ENCODE assay signal across 12 cellular contexts in the genomic region with DNA sequence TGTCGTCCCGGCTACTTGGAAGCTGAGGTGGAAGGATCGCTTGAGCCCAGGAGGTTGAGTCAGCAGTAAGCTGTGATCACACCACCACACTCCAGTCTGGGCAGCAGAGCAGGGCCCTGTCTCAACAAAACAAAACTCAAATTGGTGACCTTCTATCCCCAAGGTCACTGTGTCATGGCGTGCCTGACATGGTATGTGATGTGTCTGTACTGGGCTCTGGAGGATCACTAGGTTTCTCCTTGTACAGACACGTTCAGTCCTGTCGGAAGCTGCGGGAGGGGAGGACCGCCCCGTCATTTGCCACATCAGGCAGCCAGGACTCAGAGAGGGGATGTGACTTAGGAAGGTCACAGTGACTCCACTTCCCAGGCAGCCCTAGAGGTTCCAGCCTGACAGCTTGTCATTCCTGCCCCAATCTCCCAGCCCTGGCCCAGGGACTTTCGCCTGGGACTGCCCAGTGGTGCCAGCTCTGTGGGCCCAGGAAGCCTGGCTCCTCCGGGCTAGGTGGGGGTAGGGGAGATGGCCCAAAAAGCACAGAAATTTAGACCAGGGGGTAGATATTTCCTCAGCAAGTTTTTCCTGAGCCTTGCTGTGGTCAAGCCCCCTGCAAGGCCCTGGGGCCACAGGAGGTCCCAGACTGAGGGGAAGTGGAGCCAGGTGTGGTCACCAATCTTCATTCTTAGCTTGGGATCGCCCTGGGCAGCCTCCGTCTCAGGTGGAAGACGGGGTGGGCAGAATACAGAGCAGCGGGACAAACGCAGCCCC. TPM values are rescaled to one million over a fixed set of nuclear protein-coding genes. Genes with fewer than 3 reads are reported as not detected.
DNase-seq lines count a peak whose midpoint lies in the region; ATAC-seq, FAIRE-seq and TF ChIP-seq lines count a peak whose summit lies in the region.
"Had no signal": no experiment of that assay in that cellular context is flagged by ENCODE, and none has a peak within 500 bp of the region (broad histone marks: within the 10 kb centered on the region; RNA-seq: fewer than 3 reads in every experiment).

No MANE protein-coding gene starts in this region.

- WGBS in transverse colon (ENCODE audit: low coverage in 1 of 2), 2 donors: 80 to 89% methylated on average over 3 to 16 of the region's 16 CpGs

- POLR2A ChIA-PET in PC-3 (lab: Charles Lee; ENCODE audit: unreplicated experiment): interaction anchor here (0.6 kb wide), 1 partner anchor 142 kb away, joined by 3 read pairs; no protein-coding TSS in a partner anchor
- POLR2A ChIA-PET in endothelial cell of umbilical vein (lab: Charles Lee): interaction anchor here (0.6 to 0.7 kb wide), 2 partner anchors 69 to 840 kb away, joined by 4 to 7 read pairs; no protein-coding TSS in a partner anchor

- H3K36me3 ChIP-seq in PC-3 (ENCODE audit: low read depth, low read length) (peaks cover 8% of the 10 kb centered on the region), endothelial cell of umbilical vein (ENCODE audit: control insufficient read depth in 2 of 2, extremely low read depth in 1 of 2, insufficient read depth in 2 of 2, low read length in 2 of 2) (peaks cover 3 to 9% of the 10 kb centered on the region in 2 experiments), lower lobe of right lung (peaks cover 14% of the 10 kb centered on the region), transverse colon (peaks cover 0 to 4% (median 0%) of the 10 kb centered on the region in 4 donors)

- DNase-seq in PC-3: no peak
- DNase-seq in endothelial cell of umbilical vein (ENCODE audit: low read depth, low spot score): peak; percentile 55
- no peak for DNase-seq in lower lobe of right lung
- DNase-seq in transverse colon: no peak
- DNase-seq in amniotic stem cell (lab: John Stamatoyannopoulos, UW): no peak
- no peak for DNase-seq in SIG-M5 treated with dmso at 0.1 percent for 504 hours (lab: John Stamatoyannopoulos, UW; ENCODE audit: unreplicated experiment)
- DNase-seq: NCI-H146 had no signal

- dilution Hi-C loops in endothelial cell of umbilical vein (cut with MboI; ENCODE audit: extremely low pct_ligation_motif_present, low sequenced_read_pairs): no loop called here

- H3K9me2 ChIP-seq in PC-3 (replicated peaks; ENCODE audit: low read length): no peaks in the 10 kb centered on the region

- peak overlapping the region; percentile 26; the same call in 1 of the 2 replicates for H3K4me2 ChIP-seq in PC-3 (ENCODE audit: low read length)
- peak overlapping the region; percentile 13 for H3K4me2 ChIP-seq in endothelial cell of umbilical vein (ENCODE audit: insufficient read depth, low read length)

- no TSS peak for BruUV-seq in PC-3 (replicated peaks; lab: Mats Ljungman, UMichigan)
- BruUV-seq in endothelial cell of umbilical vein (replicated peaks; lab: Mats Ljungman, UMichigan): no TSS peak

- intact Hi-C loops in PC-3 (cut with micrococcal nuclease) (loop anchor here (10.0 kb wide), 1 partner anchor 55 kb away; the partner anchor contains the start of gene TRIOBP), endothelial cell of umbilical vein (cut with micrococcal nuclease) (loop anchor here (5.0 kb wide), 2 partner anchors 143 to 188 kb away; partner anchors contain the start of genes CDC42EP1 and GGA1), lower lobe of right lung (cut with DNase I) (no loop called here), transverse colon (cut with DNase I; ENCODE audit: low total_unique reads) (no loop called here)

- H3K27me3 ChIP-seq in PC-3 (ENCODE audit: low read length): no peaks in the 10 kb centered on the region
- no peaks in the 10 kb centered on the region for H3K27me3 ChIP-seq in endothelial cell of umbilical vein (ENCODE audit: control insufficient read depth in 2 of 2, insufficient read depth in 2 of 2, low read length in 2 of 2)
- H3K27me3 ChIP-seq in lower lobe of right lung (ENCODE audit: low read depth): no peaks in the 10 kb centered on the region
- H3K27me3 ChIP-seq in transverse colon: no peaks in the 10 kb centered on the region

- H3K27ac ChIP-seq in PC-3 (ENCODE audit: low read length): peak overlapping the region; percentile 91; the same call in 1 of the 2 replicates
- peak overlapping the region; percentile 71 for H3K27ac ChIP-seq in endothelial cell of umbilical vein (ENCODE audit: insufficient read depth, low read depth, low read length)
- peak overlapping the region; percentile 94 for H3K27ac ChIP-seq in lower lobe of right lung
- peak overlapping the region; percentile 92 to 98 (median 96) for H3K27ac ChIP-seq in transverse colon
- H3K27ac ChIP-seq: SK-N-MC had no signal

- in situ Hi-C loops in transverse colon (cut with MboI; ENCODE audit: low pct_ligation_motif_present in 1 of 4, low pct_unique_long_range_greater_than_20kb in 1 of 4, low sequenced_read_pairs in 3 of 4): no loop called here

- TF ChIP-seq POLR2A in endothelial cell of umbilical vein (IDR thresholded peaks at IDR 0.05; ENCODE audit: low read depth, low read length): peak; percentile 20
- TF ChIP-seq POLR2A in transverse colon (IDR thresholded peaks at IDR 0.05): no peak

- no peak overlapping the region for H3K9ac ChIP-seq in PC-3 (ENCODE audit: low read length)
- peak overlapping the region; percentile 35 for H3K9ac ChIP-seq in endothelial cell of umbilical vein (replicated peaks; ENCODE audit: extremely low read depth, insufficient read depth, low read length)

- H3K4me3 ChIP-seq in PC-3 (ENCODE audit: low read length) (no peak overlapping the region), endothelial cell of umbilical vein (replicated peaks in 1 of 3; ENCODE audit: insufficient read depth in 1 of 3, low read depth in 1 of 3, low read length in 3 of 3) (no peak overlapping the region), lower lobe of right lung (no peak overlapping the region), transverse colon (no peak overlapping the region)
- H3K4me3 ChIP-seq: SK-N-MC had no signal

- H3K4me1 ChIP-seq in PC-3 (ENCODE audit: insufficient read depth, low read length) (peaks cover 74% of the 10 kb centered on the region), endothelial cell of umbilical vein (ENCODE audit: control insufficient read depth, extremely low read depth, insufficient read depth, low read length) (peaks cover 72% of the 10 kb centered on the region), lower lobe of right lung (peaks cover 85% of the 10 kb centered on the region), transverse colon (peaks cover 60 to 76% (median 65%) of the 10 kb centered on the region in 4 donors)

- H3K9me1 ChIP-seq in endothelial cell of umbilical vein (replicated peaks; ENCODE audit: control insufficient read depth, extremely low read depth, insufficient read depth, low read length): no peaks in the 10 kb centered on the region

- no peaks in the 10 kb centered on the region for H3K9me3 ChIP-seq in PC-3 (ENCODE audit: low read length)
- no peaks in the 10 kb centered on the region for H3K9me3 ChIP-seq in endothelial cell of umbilical vein (replicated peaks; ENCODE audit: control insufficient read depth, insufficient read depth, low read length)
- H3K9me3 ChIP-seq in lower lobe of right lung: no peaks in the 10 kb centered on the region
- no peaks in the 10 kb centered on the region for H3K9me3 ChIP-seq in transverse colon

- H4K20me1 ChIP-seq in PC-3 (ENCODE audit: low read length) (no peaks in the 10 kb centered on the region), endothelial cell of umbilical vein (replicated peaks; ENCODE audit: control insufficient read depth, extremely low read depth, insufficient read depth, low read length) (no peaks in the 10 kb centered on the region)

- TF ChIP-seq EP300 in transverse colon (IDR thresholded peaks at IDR 0.05; ENCODE audit: low read depth): no peak

- H3F3A ChIP-seq in PC-3 (ENCODE audit: low read length, unreplicated experiment): no peaks in the 10 kb centered on the region

- peaks cover 73% of the 10 kb centered on the region for H3K79me2 ChIP-seq in PC-3 (ENCODE audit: low read length)
- peaks cover 61% of the 10 kb centered on the region for H3K79me2 ChIP-seq in endothelial cell of umbilical vein (ENCODE audit: control insufficient read depth, insufficient read depth, low read length)

- no peak for TF ChIP-seq CTCF in PC-3 (conservative IDR thresholded peaks at IDR 0.05; ENCODE audit: low read depth, low read length)
- no peak for TF ChIP-seq CTCF in endothelial cell of umbilical vein (IDR thresholded peaks at IDR 0.05; ENCODE audit: extremely low read depth in 1 of 2, insufficient read depth in 1 of 2, low read depth in 1 of 2, low read length in 2 of 2)
- TF ChIP-seq CTCF in lower lobe of right lung (IDR thresholded peaks at IDR 0.05): no peak
- TF ChIP-seq CTCF in transverse colon (IDR thresholded peaks at IDR 0.05): no peak

- FAIRE-seq in endothelial cell of umbilical vein (lab: Jason Lieb, UNC): peak; percentile 97
- FAIRE-seq: colon had no signal

- ATAC-seq in PC-3 (no peak), lower lobe of right lung (no peak), GM21825 (IDR thresholded peaks at IDR 0.05; ENCODE audit: unreplicated experiment) (no peak), GM19328 (IDR thresholded peaks at IDR 0.05; ENCODE audit: unreplicated experiment) (no peak)
- ATAC-seq: left lobe of liver had no signal

- H2AFZ ChIP-seq in PC-3 (ENCODE audit: low read length) (no peak overlapping the region), endothelial cell of umbilical vein (ENCODE audit: low read depth, low read length) (no peak overlapping the region)

- CTCF ChIA-PET in PC-3 (lab: Charles Lee): no interaction called here
- CTCF ChIA-PET in endothelial cell of umbilical vein (lab: Charles Lee): interaction anchor here (0.8 to 1.7 kb wide), 8 partner anchors 12 to 143 kb away, joined by 3 to 9 read pairs (median 4); partner anchors contain the start of gene TRIOBP

RNA-seq across cellular contexts. Expression of gene TRIOBP, which starts 53.2 kb away (rescaled TPM):
- total RNA-seq in PC-3 (2014; rRNA removed) (64.5 and 74.8 TPM in 2 replicates), endothelial cell of umbilical vein (104 TPM in 2 replicates), lower lobe of right lung (78.8 TPM), transverse colon (100 to 1,000 TPM; 121 to 265 (median 129) TPM)
- 53.8 and 60.6 TPM in 2 replicates for polyA plus RNA-seq in endothelial cell of umbilical vein
- 63.6 and 79.0 TPM in 2 replicates for polyA plus RNA-seq in endothelial cell of umbilical vein (2011; cell fraction: cytosol; rRNA removed)
- polyA plus RNA-seq in endothelial cell of umbilical vein (2011; cell fraction: nucleus; rRNA removed): 47.6 and 54.0 TPM in 2 replicates
- 54.5 and 57.2 TPM in 2 replicates for polyA plus RNA-seq in endothelial cell of umbilical vein (2012)
- 107 and 137 TPM in 2 replicates for polyA minus RNA-seq in endothelial cell of umbilical vein
- polyA minus RNA-seq in endothelial cell of umbilical vein (2011; cell fraction: cytosol; rRNA and poly(A)+ RNA removed): 14.3 TPM
- 37.7 and 39.5 TPM in 2 replicates for polyA minus RNA-seq in endothelial cell of umbilical vein (2011; cell fraction: nucleus; rRNA and poly(A)+ RNA removed)

RNA-seq across cellular contexts. Expression of gene GCAT, which starts 57.7 kb away (rescaled TPM):
- 26.0 and 33.3 TPM in 2 replicates for total RNA-seq in PC-3 (2014; rRNA removed)
- total RNA-seq in endothelial cell of umbilical vein: 19.7 and 19.9 TPM in 2 replicates
- polyA plus RNA-seq in endothelial cell of umbilical vein: 19.7 and 24.4 TPM in 2 replicates
- polyA plus RNA-seq in endothelial cell of umbilical vein (2011; cell fraction: cytosol; rRNA removed): 14.5 and 16.7 TPM in 2 replicates
- 11.3 and 14.8 TPM in 2 replicates for polyA plus RNA-seq in endothelial cell of umbilical vein (2011; cell fraction: nucleus; rRNA removed)
- polyA plus RNA-seq in endothelial cell of umbilical vein (2012): 11.3 and 13.0 TPM in 2 replicates
- 10.5 and 11.2 TPM in 2 replicates for polyA minus RNA-seq in endothelial cell of umbilical vein
- 6.8 TPM for polyA minus RNA-seq in endothelial cell of umbilical vein (2011; cell fraction: cytosol; rRNA and poly(A)+ RNA removed)
- 2.5 and 3.3 TPM in 2 replicates for polyA minus RNA-seq in endothelial cell of umbilical vein (2011; cell fraction: nucleus; rRNA and poly(A)+ RNA removed)
- 7.1 TPM for total RNA-seq in lower lobe of right lung
- 10 to 100 TPM in 1 of 4 donors, 1 to 10 TPM in 3; 6.4 to 10.1 (median 7.7) TPM for total RNA-seq in transverse colon

Comparison
In these comparisons a context has a peak if more than half of its experiments do, and no peak if none do; other contexts are left out.
1. intact Hi-C loops: an anchor here in PC-3 (10.0 kb wide) and endothelial cell of umbilical vein (5.0 kb wide); none called in lower lobe of right lung and transverse colon.